Comparison of ENCODE assay signal across 27 cellular contexts in the genomic region with DNA sequence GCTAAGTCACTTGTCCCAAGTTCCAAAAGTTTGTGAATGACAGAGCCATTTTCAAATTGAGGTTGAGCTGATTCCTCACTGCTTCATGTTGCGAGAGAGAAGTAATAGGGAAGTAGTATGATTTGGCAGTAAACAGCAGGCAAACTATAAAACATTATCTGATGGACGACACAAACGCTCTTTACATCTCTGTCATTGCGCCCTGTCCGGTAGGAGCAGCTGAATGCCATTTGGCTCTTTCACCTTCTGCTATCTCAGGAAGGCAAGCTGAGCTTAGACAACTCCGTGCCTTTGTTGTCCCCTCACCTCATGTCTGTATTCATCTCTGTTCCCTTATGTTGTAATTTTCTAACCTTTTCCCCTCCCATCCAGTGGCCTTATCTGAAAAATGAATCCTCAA.
"Had no signal": no experiment of that assay in that cellular context is flagged by ENCODE, and none has a peak within 500 bp of the region (broad histone marks: within the 10 kb centered on the region; RNA-seq: fewer than 3 reads in every experiment).

No MANE protein-coding gene starts in this region.

- H3K27me3 Mint-ChIP-seq: activated CD4-positive, alpha-beta memory T cell treated with anti-CD3 and anti-CD28 coated beads, Interleukin-2, amount 10 ng/mL, durations not matched to agents 7 days and 5 days; activated naive CD8-positive, alpha-beta T cell treated with anti-CD3 and anti-CD28 coated beads, Interleukin-2, amount 10 ng/mL, durations not matched to agents 7 days and 5 days had no signal

- H3K36me3 Mint-ChIP-seq: activated naive CD8-positive, alpha-beta T cell treated with anti-CD3 and anti-CD28 coated beads, Interleukin-2, amount 10 ng/mL, durations not matched to agents 7 days and 5 days had no signal

- H3K27ac Mint-ChIP-seq: activated CD4-positive, alpha-beta memory T cell treated with anti-CD3 and anti-CD28 coated beads, Interleukin-2, amount 10 ng/mL, durations not matched to agents 7 days and 5 days; activated naive CD8-positive, alpha-beta T cell treated with anti-CD3 and anti-CD28 coated beads, Interleukin-2, amount 10 ng/mL, durations not matched to agents 7 days and 5 days had no signal

- H3K4me3 ChIP-seq: body of pancreas, MG63, SJSA1 had no signal

- H3K36me3 ChIP-seq: MG63, SJSA1 had no signal

- ATAC-seq: body of pancreas, Panc1 had no signal

- H3K4me1 Mint-ChIP-seq: activated CD4-positive, alpha-beta memory T cell treated with anti-CD3 and anti-CD28 coated beads, Interleukin-2, amount 10 ng/mL, durations not matched to agents 7 days and 5 days; activated naive CD8-positive, alpha-beta T cell treated with anti-CD3 and anti-CD28 coated beads, Interleukin-2, amount 10 ng/mL, durations not matched to agents 7 days and 5 days had no signal

- H3K4me1 ChIP-seq: body of pancreas, SJSA1 had no signal

- H3K27ac ChIP-seq: body of pancreas, SJSA1 had no signal

- DNase-seq: activated CD4-positive, alpha-beta memory T cell treated with anti-CD3 and anti-CD28 coated beads, Interleukin-2, amount 10 ng/mL, durations not matched to agents 7 days and 5 days; activated CD4-positive, alpha-beta T cell treated with anti-CD3 and anti-CD28 coated beads, Interleukin-2, amount 50 U/mL, for 1 hour; activated CD4-positive, CD25-positive, alpha-beta regulatory T cell; activated CD8-positive, alpha-beta memory T cell treated with anti-CD3 and anti-CD28 coated beads, Interleukin-2, amount 50 U/mL, for 4 hours; activated naive CD4-positive, alpha-beta T cell treated with anti-CD3 and anti-CD28 coated beads, Interleukin-2, amount 50 U/mL, for 16 hours; activated naive CD8-positive, alpha-beta T cell treated with anti-CD3 and anti-CD28 coated beads, Interleukin-2, amount 10 ng/mL, durations not matched to agents 7 days and 5 days; aorta; body of pancreas; central memory CD4-positive, alpha-beta T cell; KG1; MG63; MV-4-11; NCI-H1092 treated with DMSO at 0.1 percent for 48 hours; NCI-H1417 treated with DMSO at 0.1 percent for 48 hours; NCI-H1694; NCI-H2029; NCI-H2107; NCI-H2171 treated with DMSO at 0.1 percent for 48 hours; NCI-H226; NCI-H526; NCI-H82; Right ventricle myocardium superior; RPMI8226; T-helper 2 cell; T1000 had no signal

- H3K4me3 Mint-ChIP-seq: activated CD4-positive, alpha-beta memory T cell treated with anti-CD3 and anti-CD28 coated beads, Interleukin-2, amount 10 ng/mL, durations not matched to agents 7 days and 5 days; activated naive CD8-positive, alpha-beta T cell treated with anti-CD3 and anti-CD28 coated beads, Interleukin-2, amount 10 ng/mL, durations not matched to agents 7 days and 5 days had no signal

- H3K9me3 ChIP-seq: body of pancreas, MG63, SJSA1 had no signal
